In genomic region chr17:744937-745336, GRCh38 we compare ENCODE assay signal across 22 cellular contexts.
"Had no signal": no experiment of that assay in that cellular context is flagged by ENCODE, and none has a peak within 500 bp of the region (broad histone marks: within the 10 kb centered on the region; RNA-seq: fewer than 3 reads in every experiment).

No MANE protein-coding gene starts in this region.

- H3K4me1 ChIP-seq: gastrocnemius medialis, parathyroid adenoma, suprapubic skin, uterus had no signal

- FAIRE-seq: keratinocyte, small intestine had no signal

- DNase-seq: dorsolateral prefrontal cortex; effector CD4-positive, alpha-beta T cell; foreskin fibroblast; gastrocnemius medialis; head of caudate nucleus; naive B cell; right lobe of liver; small intestine; stimulated activated CD4-positive, alpha-beta T cell treated with anti-CD3 and anti-CD28 coated beads, Interleukin-15, amount 100 ng/mL, for 24 hours; stimulated activated CD4-positive, alpha-beta T cell treated with anti-CD3 and anti-CD28 coated beads, Interleukin-2, amount 100 ng/mL, for 48 hours; stimulated activated naive CD4-positive, alpha-beta T cell; stimulated activated naive CD8-positive, alpha-beta T cell treated with anti-CD3 and anti-CD28 coated beads, Interleukin-15, amount 100 ng/mL, for 72 hours; transverse colon; upper lobe of right lung; uterus had no signal

- H3K36me3 Mint-ChIP-seq: naive B cell had no signal

- H3K4me3 ChIP-seq: dorsolateral prefrontal cortex, gastrocnemius medialis, lung, right lobe of liver, suprapubic skin, transverse colon, upper lobe of right lung, uterus had no signal

- H3K27ac Mint-ChIP-seq: memory B cell; naive B cell; natural killer cell treated with Interleukin-12 subunit alpha and Interleukin-12 subunit beta and Interleukin-15 and Interleukin-18, amount 100 ng/mL, for 72 hours; progenitor cell of endocrine pancreas; stimulated activated naive CD8-positive, alpha-beta T cell treated with anti-CD3 and anti-CD28 coated beads, Interleukin-15, amount 100 ng/mL, for 72 hours had no signal

- H2AFZ ChIP-seq: parathyroid adenoma had no signal

- H3K27me3 ChIP-seq: dorsolateral prefrontal cortex, gastrocnemius medialis, right lobe of liver, suprapubic skin, transverse colon, upper lobe of right lung, uterus had no signal

- ATAC-seq: gastrocnemius medialis; natural killer cell treated with Interleukin-12 subunit alpha and Interleukin-12 subunit beta and Interleukin-15 and Interleukin-18, amount 100 ng/mL, for 72 hours; stimulated activated naive CD8-positive, alpha-beta T cell treated with anti-CD3 and anti-CD28 coated beads, Interleukin-15, amount 100 ng/mL, for 72 hours; upper lobe of right lung had no signal

- H3K79me2 ChIP-seq: parathyroid adenoma had no signal

- H3K9me3 Mint-ChIP-seq: memory B cell, naive B cell had no signal

- H3K9ac ChIP-seq: parathyroid adenoma had no signal

- H3K4me3 Mint-ChIP-seq: memory B cell; naive B cell; natural killer cell treated with Interleukin-12 subunit alpha and Interleukin-12 subunit beta and Interleukin-15 and Interleukin-18, amount 100 ng/mL, for 72 hours; stimulated activated naive CD8-positive, alpha-beta T cell treated with anti-CD3 and anti-CD28 coated beads, Interleukin-15, amount 100 ng/mL, for 72 hours had no signal

- H3K9me3 ChIP-seq: gastrocnemius medialis, right lobe of liver, suprapubic skin, transverse colon, upper lobe of right lung, uterus had no signal

- H3K27ac ChIP-seq: dorsolateral prefrontal cortex, gastrocnemius medialis, parathyroid adenoma, right lobe of liver, suprapubic skin, transverse colon, upper lobe of right lung, uterus had no signal

- H3K27me3 Mint-ChIP-seq: memory B cell; naive B cell; natural killer cell treated with Interleukin-12 subunit alpha and Interleukin-12 subunit beta and Interleukin-15 and Interleukin-18, amount 100 ng/mL, for 72 hours; progenitor cell of endocrine pancreas; stimulated activated naive CD8-positive, alpha-beta T cell treated with anti-CD3 and anti-CD28 coated beads, Interleukin-15, amount 100 ng/mL, for 72 hours had no signal

- H3K36me3 ChIP-seq: uterus had no signal
